ENCODE assay signal across 12 cellular contexts in the genomic region with DNA sequence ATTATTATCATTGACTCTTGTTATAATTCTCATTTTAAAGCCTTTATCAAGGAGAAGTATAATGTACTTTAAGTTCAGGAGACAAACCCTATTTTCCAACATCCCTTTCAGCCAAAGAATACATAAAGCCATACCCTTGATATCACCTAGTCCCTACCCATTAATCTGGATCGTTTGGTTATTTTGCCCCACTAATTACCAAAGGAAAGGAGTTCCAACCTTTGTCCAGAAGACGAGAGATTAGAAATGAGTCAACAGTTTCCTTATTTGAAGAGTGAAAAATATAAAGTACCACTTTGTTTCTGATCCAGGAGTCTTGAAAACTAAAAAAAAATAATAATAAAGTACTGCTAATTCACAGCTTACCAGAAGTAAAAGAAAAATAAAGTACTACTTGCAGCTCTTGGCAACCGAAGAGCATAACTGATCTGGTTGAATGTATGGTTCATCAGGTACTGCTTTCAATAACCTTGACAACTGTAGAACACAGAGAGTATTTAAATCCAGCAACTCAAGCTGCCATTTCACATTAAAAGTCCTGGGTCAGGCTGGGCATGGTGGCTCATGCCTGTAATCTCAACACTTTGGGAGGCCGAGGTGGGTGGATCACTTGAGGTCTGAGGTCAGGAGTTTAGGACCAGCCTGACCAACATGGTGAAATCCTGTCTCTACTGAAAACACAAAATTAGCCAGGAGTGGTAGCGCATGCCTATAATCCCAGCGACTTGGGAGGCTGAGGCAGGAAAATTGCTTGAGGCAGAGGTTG. TPM values are rescaled to one million over a fixed set of nuclear protein-coding genes. Genes with fewer than 3 reads are reported as not detected.
DNase-seq lines count a peak whose midpoint lies in the region; ATAC-seq, FAIRE-seq and TF ChIP-seq lines count a peak whose summit lies in the region.
"Had no signal": no experiment of that assay in that cellular context is flagged by ENCODE, and none has a peak within 500 bp of the region (broad histone marks: within the 10 kb centered on the region; RNA-seq: fewer than 3 reads in every experiment).

No MANE protein-coding gene starts in this region.

- POLR2A ChIA-PET in HepG2 (lab: Yijun Ruan, JAX) (interaction anchor here (0.7 to 2.2 kb wide), 5 partner anchors 9 to 167 kb away, joined by 3 to 9 read pairs (median 6); partner anchors contain the start of gene LIMA1), GM12878 (lab: Charles Lee) (interaction anchor here (0.6 to 3.0 kb wide), 7 partner anchors 10 to 446 kb away, joined by 4 to 19 read pairs (median 6); partner anchors contain the start of gene LIMA1)

- H3K4me3 ChIP-seq in HepG2 (replicated peaks in 1 of 3; ENCODE audit: insufficient read depth in 1 of 3, low read depth in 2 of 3, low read length in 3 of 3) (peak overlapping the region in 1 of 3 experiments; percentile 34; a peak in 1 of 6 replicates), right lobe of liver (no peak overlapping the region), GM12878 (0 out of 2 replicates have a peak overlapping the region, but pooled peaks have one; percentile 25), suprapubic skin (no peak overlapping the region)
- H3K4me3 ChIP-seq: upper lobe of left lung had no signal

- intact Hi-C loops in HepG2 (cut with micrococcal nuclease; ENCODE audit: unreplicated experiment) = loop anchor here (10.0 kb wide), 1 partner anchor 145 kb away; the partner anchor contains the start of gene FAM186A
- intact Hi-C loops in right lobe of liver (cut with DNase I) = no loop called here
- intact Hi-C loops in GM12878 (cut with micrococcal nuclease; ENCODE audit: unreplicated experiment) = no loop called here

- WGBS in HepG2 (ENCODE audit: low lambda C conversion rate) = 41% methylated on average over 6 of the region's 6 CpGs
- whole genome bisulfite sequencing in right lobe of liver (ENCODE audit: insufficient coverage, low coverage, low lambda C conversion rate, missing lambda C conversion rate) = 62% methylated on average over 6 of the region's 6 CpGs
- WGBS in GM12878 (ENCODE audit: insufficient coverage, insufficient replicate concordance, low lambda C conversion rate, missing lambda C conversion rate) = 55% methylated on average over 6 of the region's 6 CpGs
- 59% methylated on average over 6 of the region's 6 CpGs for WGBS in suprapubic skin

- H3K79me2 ChIP-seq in HepG2 (ENCODE audit: insufficient read depth, low read length) (no peaks in the 10 kb centered on the region), GM12878 (ENCODE audit: control insufficient read depth, insufficient read depth, low read length) (no peaks in the 10 kb centered on the region)

- no TSS peak for BruUV-seq in HepG2 (replicated peaks; lab: Mats Ljungman, UMichigan)
- BruUV-seq in GM12878 (replicated peaks; lab: Mats Ljungman, UMichigan) = TSS peak; percentile 72

- H4K20me1 ChIP-seq in HepG2 (ENCODE audit: insufficient read depth, low read length) = no peaks in the 10 kb centered on the region
- no peaks in the 10 kb centered on the region for H4K20me1 ChIP-seq in GM12878 (ENCODE audit: control insufficient read depth, insufficient read depth)

- H3K27me3 ChIP-seq in HepG2 (ENCODE audit: control insufficient read depth in 1 of 2, insufficient read depth in 2 of 2, low read length in 2 of 2) (no peaks in the 10 kb centered on the region), right lobe of liver (no peaks in the 10 kb centered on the region), GM12878 (replicated peaks in 1 of 2; ENCODE audit: control insufficient read depth in 2 of 2, insufficient read depth in 2 of 2, low read length in 1 of 2) (no peaks in the 10 kb centered on the region), suprapubic skin (no peaks in the 10 kb centered on the region)
- H3K27me3 ChIP-seq: upper lobe of left lung had no signal

- ATAC-seq in HepG2 (peak; percentile 49), right lobe of liver (no peak), GM12878 (peak; percentile 52), GM18505 (IDR thresholded peaks at IDR 0.05; ENCODE audit: unreplicated experiment) (no peak), HG02571 (IDR thresholded peaks at IDR 0.05; ENCODE audit: unreplicated experiment) (no peak)
- ATAC-seq: activated CD4-positive, CD25-positive, alpha-beta regulatory T cell treated with anti-CD3 and anti-CD28 coated beads, Interleukin-2, amount 50 U/mL, for 24 hours had no signal

- CTCF ChIA-PET in HepG2 (lab: Yijun Ruan, JAX; ENCODE audit: low intra/inter-chr PET ratio, low total read pairs) = no interaction called here
- CTCF ChIA-PET in GM12878 (lab: Yijun Ruan, JAX) = interaction anchor here (1.2 to 3.9 kb wide), 8 partner anchors 10 to 179 kb away, joined by 3 to 14 read pairs (median 6); partner anchors contain the start of genes COX14 and LIMA1

- no peaks in the 10 kb centered on the region for H3K9me3 ChIP-seq in HepG2 (ENCODE audit: low read length)
- H3K9me3 ChIP-seq in right lobe of liver = no peaks in the 10 kb centered on the region
- H3K9me3 ChIP-seq in GM12878 (replicated peaks; ENCODE audit: control insufficient read depth, insufficient read depth, low read length) = no peaks in the 10 kb centered on the region
- H3K9me3 ChIP-seq in suprapubic skin = no peaks in the 10 kb centered on the region
- H3K9me3 ChIP-seq: upper lobe of left lung had no signal

- TF ChIP-seq EP300 in HepG2 (IDR thresholded peaks at IDR 0.05; ENCODE audit: low read depth in 2 of 2, low read length in 2 of 2) (no peak), HepG2 (CRISPR knock-in tag; IDR thresholded peaks at IDR 0.05; ENCODE audit: borderline replicate concordance) (no peak), GM12878 (IDR thresholded peaks at IDR 0.05; ENCODE audit: borderline replicate concordance in 1 of 2, control insufficient read depth in 1 of 2, low read depth in 2 of 2, low read length in 2 of 2) (no peak), suprapubic skin (IDR thresholded peaks at IDR 0.05) (no peak)

- H3K4me1 ChIP-seq in HepG2 (ENCODE audit: insufficient read depth, low read length) (peaks cover 68% of the 10 kb centered on the region), right lobe of liver (peaks cover 0 to 16% (median 2%) of the 10 kb centered on the region in 4 donors), GM12878 (ENCODE audit: control insufficient read depth, insufficient read depth, low read length) (peaks cover 57% of the 10 kb centered on the region), suprapubic skin (peaks cover 68% of the 10 kb centered on the region)

- peak overlapping the region; percentile 23 for H3K27ac Mint-ChIP-seq in nephron progenitor cell
- H3K27ac Mint-ChIP-seq: endodermal cell had no signal

- H3K4me2 ChIP-seq in HepG2 (ENCODE audit: low read depth, low read length) = peak overlapping the region; percentile 61
- peak overlapping the region; percentile 75 for H3K4me2 ChIP-seq in GM12878 (ENCODE audit: control insufficient read depth, insufficient read depth)

- DNase-seq in HepG2 (ENCODE audit: low spot score) (no peak), right lobe of liver (no peak), GM12878 (ENCODE audit: low read depth, low spot score) (no peak), nephron progenitor cell (no peak), AML-193 (lab: John Stamatoyannopoulos, UW) (no peak), suprapubic skin (ENCODE audit: low spot score in 2 of 2) (no peak)
- DNase-seq: endodermal cell, MM.1S, upper lobe of left lung had no signal

- H3K4me3 Mint-ChIP-seq in nephron progenitor cell = no peak overlapping the region
- H3K4me3 Mint-ChIP-seq: endodermal cell had no signal

- H3K27ac ChIP-seq in HepG2 (ENCODE audit: extremely low read length, insufficient read depth, low read length) = peak overlapping the region; percentile 55
- H3K27ac ChIP-seq in right lobe of liver = no peak overlapping the region
- peak overlapping the region; percentile 53 for H3K27ac ChIP-seq in GM12878 (ENCODE audit: control insufficient read depth, insufficient read depth)
- H3K27ac ChIP-seq in suprapubic skin = no peak overlapping the region

- no peaks in the 10 kb centered on the region for H3K9me3 Mint-ChIP-seq in nephron progenitor cell
- H3K9me3 Mint-ChIP-seq: endodermal cell had no signal

- H3K27me3 Mint-ChIP-seq in nephron progenitor cell (ENCODE audit: low read depth, poor library complexity) = peaks cover 3% of the 10 kb centered on the region

- no peaks in the 10 kb centered on the region for H3K36me3 Mint-ChIP-seq in nephron progenitor cell (ENCODE audit: low read depth)

- TF ChIP-seq RAD21 in HepG2 (CRISPR knock-in tag; IDR thresholded peaks at IDR 0.05) = no peak
- no peak for TF ChIP-seq RAD21 in GM12878 (IDR thresholded peaks at IDR 0.05; ENCODE audit: insufficient read depth, low read depth, low read length)

- TF ChIP-seq CTCF in HepG2 (CRISPR knock-in tag; IDR thresholded peaks at IDR 0.05) (no peak), right lobe of liver (IDR thresholded peaks at IDR 0.05) (no peak), GM12878 (IDR thresholded peaks at IDR 0.05 in 2 of 3, conservative IDR thresholded peaks at IDR 0.05 in 1 of 3; ENCODE audit: control insufficient read depth in 2 of 3, extremely low read depth in 1 of 3, insufficient read depth in 1 of 3, low read depth in 3 of 3, low read length in 3 of 3) (no peak), nephron progenitor cell (IDR thresholded peaks at IDR 0.05) (no peak), suprapubic skin (IDR thresholded peaks at IDR 0.05) (no peak)

- SMC1A ChIA-PET in GM12878 (lab: Charles Lee; ENCODE audit: uncharacterized antibody, unreplicated experiment) = interaction anchor here (1.0 to 6.6 kb wide), 7 partner anchors 11 to 65 kb away, joined by 3 to 97 read pairs (median 4); partner anchors contain the start of gene LIMA1

- H2AFZ ChIP-seq in HepG2 (ENCODE audit: low read length) (no peak overlapping the region), GM12878 (ENCODE audit: control insufficient read depth, low read depth, low read length) (peak overlapping the region; percentile 41)

- RAD21 ChIA-PET in GM12878 (lab: Charles Lee; ENCODE audit: unreplicated experiment) = interaction anchor here (0.6 to 3.0 kb wide), 10 partner anchors 10 to 144 kb away, joined by 3 to 25 read pairs (median 5); partner anchors contain the start of genes CERS5, COX14 and LIMA1

- H3K36me3 ChIP-seq in HepG2 (replicated peaks in 1 of 2; ENCODE audit: control insufficient read depth in 1 of 2, insufficient read depth in 2 of 2, low read length in 2 of 2) (peaks cover 0 to 4% of the 10 kb centered on the region in 2 experiments; a peak in 2 of 5 replicates), right lobe of liver (no peaks in the 10 kb centered on the region), GM12878 (ENCODE audit: control insufficient read depth in 2 of 2, insufficient read depth in 2 of 2, low read length in 1 of 2) (no peaks in the 10 kb centered on the region), suprapubic skin (no peaks in the 10 kb centered on the region)

- H3K4me1 Mint-ChIP-seq in nephron progenitor cell = peaks cover 44% of the 10 kb centered on the region

- peak overlapping the region; percentile 17; the same call in 1 of the 2 replicates for H3K9ac ChIP-seq in HepG2 (ENCODE audit: insufficient read depth, low read depth, low read length)
- peak overlapping the region; percentile 12; the same call in 1 of the 2 replicates for H3K9ac ChIP-seq in GM12878 (ENCODE audit: control insufficient read depth, insufficient read depth, low read length)

- in situ Hi-C loops in HepG2 (cut with HindIII; ENCODE audit: extremely low pct_ligation_motif_present, low pct_unique_long_range_greater_than_20kb) = no loop called here
- in situ Hi-C loops in GM12878 (cut with MboI) = no loop called here

- TF ChIP-seq POLR2A in HepG2 (IDR thresholded peaks at IDR 0.05; ENCODE audit: insufficient read depth in 1 of 2, low read depth in 2 of 2, low read length in 2 of 2) = no peak
- TF ChIP-seq POLR2A in right lobe of liver (IDR thresholded peaks at IDR 0.05) = no peak
- TF ChIP-seq POLR2A in GM12878 (IDR thresholded peaks at IDR 0.05; ENCODE audit: low read depth, low read length) = no peak
- TF ChIP-seq POLR2A in GM18505 (IDR thresholded peaks at IDR 0.05; ENCODE audit: borderline replicate concordance, extremely low read depth, insufficient read depth, insufficient read length) = no peak
- no peak for TF ChIP-seq POLR2A in suprapubic skin (IDR thresholded peaks at IDR 0.05)

- FAIRE-seq in HepG2 (lab: Jason Lieb, UNC) (peak; percentile 51), GM12878 (lab: Jason Lieb, UNC) (no peak)

RNA-seq across cellular contexts. Expression of gene LIMA1, which starts 33.7 kb away (rescaled TPM):
- 13.0 and 19.3 TPM in 2 replicates for total RNA-seq in HepG2 (2016; rRNA removed; fragmentation: Illumina TruSeq; extraction: Trizol)
- 0.91 and 1.6 TPM in 2 replicates for total RNA-seq in HepG2 (2016; cell fraction: cytosol; rRNA removed; fragmentation: Illumina TruSeq; extraction: Trizol; ENCODE audit: low read depth)
- total RNA-seq in HepG2 (2016; cell fraction: insoluble cytoplasmic fraction; rRNA removed; fragmentation: Illumina TruSeq; extraction: Trizol) = 12.8 and 15.0 TPM in 2 replicates
- 4.2 and 5.4 TPM in 2 replicates for total RNA-seq in HepG2 (2016; cell fraction: membrane; rRNA removed; fragmentation: Illumina TruSeq; extraction: Trizol)
- total RNA-seq in HepG2 (2016; cell fraction: nucleus; rRNA removed; fragmentation: Illumina TruSeq; extraction: Trizol) = 14.1 and 15.9 TPM in 2 replicates
- 13.9 and 19.8 TPM in 2 replicates for polyA plus RNA-seq in HepG2 (2011; rRNA removed)
- polyA plus RNA-seq in HepG2 (2011; cell fraction: cytosol; rRNA removed) = 5.0 and 7.4 TPM in 2 replicates
- polyA plus RNA-seq in HepG2 (2011; cell fraction: nucleus; rRNA removed) = 8.8 and 9.7 TPM in 2 replicates
- 11.5 and 11.9 TPM in 2 replicates for polyA plus RNA-seq in HepG2 (2012)
- polyA plus RNA-seq in HepG2 (2016; cell fraction: cytosol; fragmentation: Illumina TruSeq; extraction: Trizol; ENCODE audit: low read depth) = 0.72 and 1.1 TPM in 2 replicates
- 21.3 and 21.6 TPM in 2 replicates for polyA plus RNA-seq in HepG2 (2016; cell fraction: insoluble cytoplasmic fraction; fragmentation: Illumina TruSeq; extraction: Trizol; ENCODE audit: low read depth)
- 1.9 and 2.7 TPM in 2 replicates for polyA plus RNA-seq in HepG2 (2016; cell fraction: membrane; fragmentation: Illumina TruSeq; extraction: Trizol; ENCODE audit: low read depth)
- 17.1 and 18.0 TPM in 2 replicates for polyA plus RNA-seq in HepG2 (2016; cell fraction: nucleus; fragmentation: Illumina TruSeq; extraction: Trizol; ENCODE audit: insufficient read depth, low read depth)
- 21.1 and 72.7 TPM in 2 replicates for polyA minus RNA-seq in HepG2 (2011; rRNA and poly(A)+ RNA removed; ENCODE audit: low replicate concordance)
- 12.9 and 14.3 TPM in 2 replicates for polyA minus RNA-seq in HepG2 (2011; cell fraction: cytosol; rRNA and poly(A)+ RNA removed)
- polyA minus RNA-seq in HepG2 (2011; cell fraction: nucleus; rRNA and poly(A)+ RNA removed) = 22.8 and 23.7 TPM in 2 replicates
- total RNA-seq in right lobe of liver = 10 to 100 TPM in 5 of 6 experiments, 1 to 10 TPM in 1; 7.3 to 21.9 (median 13.1) TPM
- total RNA-seq in GM12878 (2013; cell fraction: nucleolus; rRNA removed) = 54.8 and 71.6 TPM in 2 replicates
- total RNA-seq in GM12878 (2014; rRNA removed) = 62.6 and 81.8 TPM in 2 replicates
- 98.2 and 102 TPM in 2 replicates for total RNA-seq in GM12878 (2014; rRNA removed; fragmentation: Illumina TruSeq; extraction: Trizol)
- total RNA-seq in GM12878 (2021) = 63.4 and 69.1 TPM in 2 replicates
- polyA plus RNA-seq in GM12878 (2011; ENCODE audit: low read depth) = 19.8 TPM
- 69.6 and 91.8 TPM in 2 replicates for polyA plus RNA-seq in GM12878 (2011; rRNA removed)
- polyA plus RNA-seq in GM12878 (2011; cell fraction: cytosol; rRNA removed) = 27.5 and 28.8 TPM in 2 replicates
- 26.5 and 59.4 TPM in 2 replicates for polyA plus RNA-seq in GM12878 (2011; cell fraction: nucleus; rRNA removed)
- polyA plus RNA-seq in GM12878 (2012) = 21.8 and 26.3 TPM in 2 replicates
- 109 and 134 TPM in 2 replicates for polyA plus RNA-seq in GM12878 (2014; fragmentation: Illumina TruSeq; extraction: Trizol)
- 10 to 100 TPM; 56.6 to 58.2 TPM for polyA plus RNA-seq in GM12878 (2014; fragmentation: Nextera tagmentation; extraction: Ambion mirVana)
- 53.1 and 58.9 TPM in 2 replicates for polyA plus RNA-seq in GM12878 (2014; rRNA removed)
- 10 to 100 TPM; 53.2 to 55.8 TPM for polyA plus RNA-seq in GM12878 (2016; fragmentation: Nextera tagmentation; extraction: Ambion mirVana)
- polyA minus RNA-seq in GM12878 (2011; rRNA and poly(A)+ RNA removed) = 51.6 and 75.6 TPM in 2 replicates
- 24.1 and 35.0 TPM in 2 replicates for polyA minus RNA-seq in GM12878 (2011; cell fraction: cytosol; rRNA and poly(A)+ RNA removed)
- polyA minus RNA-seq in GM12878 (2011; cell fraction: nucleus; rRNA and poly(A)+ RNA removed) = 22.7 and 42.5 TPM in 2 replicates
- total RNA-seq in suprapubic skin = 100 to 1,000 TPM in 1 of 4 donors, 10 to 100 TPM in 3; 66.6 to 105 (median 89.6) TPM

Comparison
In these comparisons a context has a peak if more than half of its experiments do, and no peak if none do; other contexts are left out.
1. ATAC-seq: peak in HepG2 (single experiment) and GM12878 (single experiment); none in right lobe of liver (0 of 4), GM18505 (single experiment) and HG02571 (single experiment).
2. H3K27ac ChIP-seq: peak in HepG2 (single experiment) and GM12878 (single experiment); none in right lobe of liver (0 of 3) and suprapubic skin (single experiment).
3. Of the 75 proteins assayed by ChIP-seq in both HepG2 and GM12878: peak only in HepG2: ZBTB33; only in GM12878: EED, IKZF1 and NFIC; in both: none; in neither: 70; mixed calls (peak in some experiments, not most) for 1.